In genomic region chr6:22219916-22220315, GRCh38 we compare ENCODE assay signal across 22 cellular contexts.
"Had no signal": no experiment of that assay in that cellular context is flagged by ENCODE, and none has a peak within 500 bp of the region (broad histone marks: within the 10 kb centered on the region; RNA-seq: fewer than 3 reads in every experiment).

No MANE protein-coding gene starts in this region.

- H3K27me3 ChIP-seq: brain microvascular endothelial cell, cardiac muscle cell had no signal

- H3K36me3 Mint-ChIP-seq: activated CD4-positive, alpha-beta memory T cell treated with anti-CD3 and anti-CD28 coated beads for 36 hours; activated naive CD8-positive, alpha-beta T cell; IgD-negative memory B cell had no signal

- DNase-seq: activated CD4-positive, alpha-beta memory T cell treated with anti-CD3 and anti-CD28 coated beads for 36 hours; activated CD4-positive, alpha-beta T cell treated with anti-CD3 and anti-CD28 coated beads, Interleukin-2, amount 10 ng/mL, durations not matched to agents 7 days and 5 days; activated CD4-positive, CD25-positive, alpha-beta regulatory T cell; activated CD8-positive, alpha-beta memory T cell treated with anti-CD3 and anti-CD28 coated beads for 24 hours; activated effector memory CD4-positive, alpha-beta T cell treated with anti-CD3 and anti-CD28 coated beads, Interleukin-2, amount 50 U/mL, for 16 hours; activated naive CD4-positive, alpha-beta T cell treated with anti-CD3 and anti-CD28 coated beads for 36 hours; activated T-cell treated with anti-CD3 and anti-CD28 coated beads, Interleukin-2, amount 50 U/mL, for 4 hours; brain microvascular endothelial cell; KG1; NCI-H1048; NCI-H1694; NCI-H2029; NCI-H226; NCI-H510A; NCI-H69; SHP77 treated with DMSO at 0.1 percent for 48 hours; T-helper 17 cell; T-helper 9 cell had no signal

- H3K9me3 Mint-ChIP-seq: activated CD4-positive, alpha-beta memory T cell treated with anti-CD3 and anti-CD28 coated beads for 36 hours; activated CD4-positive, alpha-beta T cell treated with anti-CD3 and anti-CD28 coated beads, Interleukin-2, amount 10 ng/mL, durations not matched to agents 7 days and 5 days; activated naive CD4-positive, alpha-beta T cell treated with anti-CD3 and anti-CD28 coated beads for 36 hours; activated T-cell treated with anti-CD3 and anti-CD28 coated beads, Interleukin-2, amount 50 U/mL, for 4 hours had no signal

- H3K4me3 Mint-ChIP-seq: activated CD4-positive, alpha-beta memory T cell treated with anti-CD3 and anti-CD28 coated beads for 36 hours; activated CD4-positive, alpha-beta T cell treated with anti-CD3 and anti-CD28 coated beads, Interleukin-2, amount 10 ng/mL, durations not matched to agents 7 days and 5 days; activated naive CD4-positive, alpha-beta T cell treated with anti-CD3 and anti-CD28 coated beads for 36 hours; activated naive CD8-positive, alpha-beta T cell; activated T-cell treated with anti-CD3 and anti-CD28 coated beads, Interleukin-2, amount 50 U/mL, for 4 hours; IgD-negative memory B cell; T-helper 17 cell had no signal

- H3K4me3 ChIP-seq: cardiac muscle cell had no signal

- H3K27me3 Mint-ChIP-seq: activated CD4-positive, alpha-beta memory T cell treated with anti-CD3 and anti-CD28 coated beads for 36 hours; activated CD4-positive, alpha-beta T cell treated with anti-CD3 and anti-CD28 coated beads, Interleukin-2, amount 10 ng/mL, durations not matched to agents 7 days and 5 days; activated naive CD8-positive, alpha-beta T cell; IgD-negative memory B cell; T-helper 17 cell had no signal

- H3K27ac ChIP-seq: brain microvascular endothelial cell, cardiac muscle cell, VCaP had no signal

- H3K4me1 Mint-ChIP-seq: activated CD4-positive, alpha-beta T cell treated with anti-CD3 and anti-CD28 coated beads, Interleukin-2, amount 10 ng/mL, durations not matched to agents 7 days and 5 days; IgD-negative memory B cell; T-helper 17 cell had no signal

- ATAC-seq: activated T-cell treated with anti-CD3 and anti-CD28 coated beads, Interleukin-2, amount 50 U/mL, for 4 hours; T-helper 17 cell had no signal

- H3K36me3 ChIP-seq: brain microvascular endothelial cell, cardiac muscle cell had no signal

- H3K27ac Mint-ChIP-seq: activated CD4-positive, alpha-beta memory T cell treated with anti-CD3 and anti-CD28 coated beads for 36 hours; activated CD4-positive, alpha-beta T cell treated with anti-CD3 and anti-CD28 coated beads, Interleukin-2, amount 10 ng/mL, durations not matched to agents 7 days and 5 days; activated naive CD4-positive, alpha-beta T cell treated with anti-CD3 and anti-CD28 coated beads for 36 hours; activated naive CD8-positive, alpha-beta T cell; IgD-negative memory B cell; T-helper 17 cell had no signal
